In the genomic region with DNA sequence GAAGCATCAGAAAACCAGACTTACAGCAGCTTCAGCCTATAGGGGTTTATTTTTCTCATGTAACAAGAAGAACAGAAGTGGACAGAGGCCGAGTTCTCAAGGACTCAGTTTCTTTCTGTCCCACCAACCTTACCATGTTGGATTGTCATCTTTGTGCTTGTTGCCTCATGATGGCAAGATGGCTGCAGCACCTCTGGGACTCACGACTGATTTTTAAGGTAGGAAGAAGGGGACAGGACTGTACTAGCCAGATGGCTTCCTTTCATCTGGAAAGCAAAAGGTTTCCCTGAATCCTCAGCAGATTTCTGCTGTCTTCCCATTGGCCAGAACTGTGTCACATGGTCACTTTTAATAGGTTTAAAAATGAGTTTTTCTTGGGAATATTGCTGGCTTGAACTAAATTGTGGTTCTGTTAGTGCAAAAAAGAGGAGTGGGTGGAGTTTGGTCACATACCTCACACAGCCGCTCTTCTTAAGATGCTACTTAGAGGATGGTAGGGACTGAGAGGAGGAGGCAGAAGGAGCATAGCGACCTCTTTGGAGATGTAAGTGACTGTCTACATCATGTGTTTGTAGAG, we compare ENCODE assay signal across 15 cellular contexts. TPM values are rescaled to one million over a fixed set of nuclear protein-coding genes. Genes with fewer than 3 reads are reported as not detected.
DNase-seq lines count a peak whose midpoint lies in the region; ATAC-seq and TF ChIP-seq lines count a peak whose summit lies in the region.
"Had no signal": no experiment of that assay in that cellular context is flagged by ENCODE, and none has a peak within 500 bp of the region (broad histone marks: within the 10 kb centered on the region; RNA-seq: fewer than 3 reads in every experiment).

No MANE protein-coding gene starts in this region.

- H3K4me1 ChIP-seq in gastroesophageal sphincter = peaks cover 0 to 8% (median 4%) of the 10 kb centered on the region in 3 donors

- no peak for TF ChIP-seq CTCF in gastroesophageal sphincter (IDR thresholded peaks at IDR 0.05)

- H3K27ac Mint-ChIP-seq in activated CD4-positive, alpha-beta T cell treated with anti-CD3 and anti-CD28 coated beads, Interleukin-2, amount 10 ng/mL, durations not matched to agents 7 days and 5 days = no peak overlapping the region
- H3K27ac Mint-ChIP-seq: activated T-helper 1 cell treated with anti-CD3 and anti-CD28 coated beads, Interleukin-12 subunit alpha, Interleukin-12 subunit beta, Interleukin-2, Interleukin-4 antibody, amounts not matched to agents 30 ng/mL and 10 ng/mL and 1 ng/mL, durations not matched to agents 14 hours and 24 hours and 36 hours; CD4-positive, alpha-beta memory T cell had no signal

- POLR2A ChIA-PET in activated CD4-positive, alpha-beta T cell treated with anti-CD3 and anti-CD28 coated beads, Interleukin-2, amount 10 ng/mL, durations not matched to agents 7 days and 5 days (lab: Charles Lee) = no interaction called here

- no peak for TF ChIP-seq EP300 in gastroesophageal sphincter (IDR thresholded peaks at IDR 0.05)

- no peaks in the 10 kb centered on the region for H3K27me3 ChIP-seq in gastroesophageal sphincter

- H3K36me3 Mint-ChIP-seq in activated CD4-positive, alpha-beta T cell treated with anti-CD3 and anti-CD28 coated beads, Interleukin-2, amount 10 ng/mL, durations not matched to agents 7 days and 5 days (ENCODE audit: low read depth) = no peaks in the 10 kb centered on the region
- H3K36me3 Mint-ChIP-seq: CD4-positive, alpha-beta memory T cell had no signal

- peak; percentile 28 for DNase-seq in ELR (ENCODE audit: low read depth)
- DNase-seq in fibroblast of gingiva (ENCODE audit: low read depth) = peak; percentile 60
- DNase-seq in stromal cell of bone marrow (ENCODE audit: low read depth) = peak; percentile 63
- DNase-seq in activated CD8-positive, alpha-beta memory T cell treated with anti-CD3 and anti-CD28 coated beads, Interleukin-2, amount 50 U/mL, for 4 hours = no peak
- no peak for DNase-seq in medulla oblongata (ENCODE audit: extremely low spot score)
- DNase-seq in activated CD4-positive, alpha-beta T cell treated with anti-CD3 and anti-CD28 coated beads, Interleukin-2, amount 10 ng/mL, durations not matched to agents 7 days and 5 days = no peak
- DNase-seq: activated CD4-positive, CD25-positive, alpha-beta regulatory T cell; caudate nucleus; CD4-positive, alpha-beta memory T cell; NCI-H1105; NCI-H510A had no signal

- H3K9me3 Mint-ChIP-seq in activated CD4-positive, alpha-beta T cell treated with anti-CD3 and anti-CD28 coated beads, Interleukin-2, amount 10 ng/mL, durations not matched to agents 7 days and 5 days = no peaks in the 10 kb centered on the region
- H3K9me3 Mint-ChIP-seq: activated T-helper 1 cell treated with anti-CD3 and anti-CD28 coated beads, Interleukin-12 subunit alpha, Interleukin-12 subunit beta, Interleukin-2, Interleukin-4 antibody, amounts not matched to agents 30 ng/mL and 10 ng/mL and 1 ng/mL, durations not matched to agents 14 hours and 24 hours and 36 hours; CD4-positive, alpha-beta memory T cell had no signal

- H3K27me3 Mint-ChIP-seq in activated CD4-positive, alpha-beta T cell treated with anti-CD3 and anti-CD28 coated beads, Interleukin-2, amount 10 ng/mL, durations not matched to agents 7 days and 5 days = peaks cover 3% of the 10 kb centered on the region

- 87 to 91% methylated on average over 3 to 4 of the region's 4 CpGs for WGBS in gastroesophageal sphincter (ENCODE audit: low coverage in 1 of 2), 2 donors

- H3K27ac ChIP-seq in gastroesophageal sphincter = no peak overlapping the region

- no peaks in the 10 kb centered on the region for H3K36me3 ChIP-seq in gastroesophageal sphincter

- TF ChIP-seq POLR2A in gastroesophageal sphincter (IDR thresholded peaks at IDR 0.05) = no peak

- H3K4me3 ChIP-seq in gastroesophageal sphincter = no peak overlapping the region

- no peak overlapping the region for H3K4me3 Mint-ChIP-seq in activated CD4-positive, alpha-beta T cell treated with anti-CD3 and anti-CD28 coated beads, Interleukin-2, amount 10 ng/mL, durations not matched to agents 7 days and 5 days
- H3K4me3 Mint-ChIP-seq: activated T-helper 1 cell treated with anti-CD3 and anti-CD28 coated beads, Interleukin-12 subunit alpha, Interleukin-12 subunit beta, Interleukin-2, Interleukin-4 antibody, amounts not matched to agents 30 ng/mL and 10 ng/mL and 1 ng/mL, durations not matched to agents 14 hours and 24 hours and 36 hours; CD4-positive, alpha-beta memory T cell had no signal

- CTCF ChIA-PET in activated CD4-positive, alpha-beta T cell treated with anti-CD3 and anti-CD28 coated beads, Interleukin-2, amount 10 ng/mL, durations not matched to agents 7 days and 5 days (lab: Charles Lee) = no interaction called here

- H3K4me1 Mint-ChIP-seq in activated CD4-positive, alpha-beta T cell treated with anti-CD3 and anti-CD28 coated beads, Interleukin-2, amount 10 ng/mL, durations not matched to agents 7 days and 5 days = no peaks in the 10 kb centered on the region
- H3K4me1 Mint-ChIP-seq: CD4-positive, alpha-beta memory T cell had no signal

- ATAC-seq in SK-N-SH treated with all-trans-retinoic acid at 6 μM for 48 hours (peak; percentile 21), gastroesophageal sphincter (no peak)
- ATAC-seq: Right ventricle myocardium inferior had no signal

- H3K9me3 ChIP-seq in gastroesophageal sphincter = no peaks in the 10 kb centered on the region

TF ChIP-seq in SK-N-SH treated with all-trans-retinoic acid at 6 μM for 48 hours, 23 proteins besides CTCF, POLR2A, EP300 and RAD21:
- 0 out of 2 replicates have a peak, but pooled peaks have one; percentile 75 for TF ChIP-seq OSR1 (CRISPR knock-in tag; IDR thresholded peaks at IDR 0.05)
- no peak for TF ChIP-seq CSRNP3 (CRISPR knock-in tag; IDR thresholded peaks at IDR 0.05)

RNA-seq across cellular contexts. Expression of gene ENAH, which starts 48.1 kb away (rescaled TPM):
- 100 to 1,000 TPM; 158 to 295 (median 225) TPM for total RNA-seq in gastroesophageal sphincter
- total RNA-seq in activated CD4-positive, alpha-beta T cell treated with anti-CD3 and anti-CD28 coated beads, Interleukin-2, amount 10 ng/mL, durations not matched to agents 7 days and 5 days = not detected

Comparison
In these comparisons a context has a peak if more than half of its experiments do, and no peak if none do; other contexts are left out.
1. DNase-seq: peak in ELR (single experiment), fibroblast of gingiva (single experiment) and stromal cell of bone marrow (single experiment); none in activated CD8-positive, alpha-beta memory T cell treated with anti-CD3 and anti-CD28 coated beads, Interleukin-2, amount 50 U/mL, for 4 hours (single experiment), medulla oblongata (single experiment) and activated CD4-positive, alpha-beta T cell treated with anti-CD3 and anti-CD28 coated beads, Interleukin-2, amount 10 ng/mL, durations not matched to agents 7 days and 5 days (single experiment).
2. RNA of gene ENAH, which starts 48.1 kb away (total RNA-seq): 158 to 295 TPM in gastroesophageal sphincter; not detected in activated CD4-positive, alpha-beta T cell treated with anti-CD3 and anti-CD28 coated beads, Interleukin-2, amount 10 ng/mL, durations not matched to agents 7 days and 5 days; every median in the first group is over 100 times any median in the second.